In genomic region chr1:91606546-91607078, GRCh38 we compare ENCODE assay signal across 15 cellular contexts.
DNase-seq lines count a peak whose midpoint lies in the region; ATAC-seq, FAIRE-seq and TF ChIP-seq lines count a peak whose summit lies in the region.
"Had no signal": no experiment of that assay in that cellular context is flagged by ENCODE, and none has a peak within 500 bp of the region (broad histone marks: within the 10 kb centered on the region; RNA-seq: fewer than 3 reads in every experiment).

No MANE protein-coding gene starts in this region.

- DNase-seq in IMR-90 (no peak), bronchial epithelial cell (ENCODE audit: low read depth) (no peak), HepG2 (ENCODE audit: low spot score) (peak; percentile 41), ovary (peak; percentile 58 to 75 (median 61)), epidermal melanocyte (ENCODE audit: insufficient read length, low spot score) (no peak), HuH-7.5 (ENCODE audit: low spot score) (no peak), thyroid gland (no peak)
- DNase-seq: Calu3; CD8-positive, alpha-beta T cell; DMS79 treated with DMSO at 0.1 percent for 48 hours; GF-D8; GOT3; H9 had no signal

- H3K9me3 ChIP-seq in IMR-90 (ENCODE audit: control insufficient read depth, insufficient read depth, low read length) (no peaks in the 10 kb centered on the region), HepG2 (ENCODE audit: low read length) (no peaks in the 10 kb centered on the region), ovary (no peaks in the 10 kb centered on the region), thyroid gland (no peaks in the 10 kb centered on the region)

- CTCF ChIA-PET in IMR-90 (lab: Yijun Ruan, JAX) (interaction anchor here (1.7 kb wide), 1 partner anchor 9 kb away, joined by 3 read pairs; no protein-coding TSS in a partner anchor), HepG2 (lab: Yijun Ruan, JAX; ENCODE audit: low intra/inter-chr PET ratio, low total read pairs) (no interaction called here)

- H2BK5ac ChIP-seq in IMR-90 (ENCODE audit: low read depth, low read length, poor library complexity, severe bottlenecking) = peak overlapping the region; percentile 34

- peak overlapping the region; percentile 69; the same call in 2 of the 3 replicates for H2BK15ac ChIP-seq in IMR-90 (ENCODE audit: low read depth, low read length)

- intact Hi-C loops in IMR-90 (cut with micrococcal nuclease) = no loop called here
- intact Hi-C loops in HepG2 (cut with micrococcal nuclease; ENCODE audit: unreplicated experiment) = no loop called here
- intact Hi-C loops in ovary (cut with DNase I) = no loop called here
- intact Hi-C loops in thyroid gland (cut with DNase I) = no loop called here

- no peak overlapping the region for H3K56ac ChIP-seq in IMR-90 (ENCODE audit: extremely low read depth, insufficient read depth, low read length)

- BruUV-seq in IMR-90 (replicated peaks; lab: Mats Ljungman, UMichigan) (no TSS peak), HepG2 (replicated peaks; lab: Mats Ljungman, UMichigan) (no TSS peak)

- H3K79me2 ChIP-seq in HepG2 (ENCODE audit: insufficient read depth, low read length) = no peaks in the 10 kb centered on the region

- H3K36me3 ChIP-seq in IMR-90 (ENCODE audit: control insufficient read depth, insufficient read depth, low read length) (no peaks in the 10 kb centered on the region), bronchial epithelial cell (ENCODE audit: control insufficient read depth, insufficient read depth, low read length) (no peaks in the 10 kb centered on the region), HepG2 (replicated peaks in 1 of 2; ENCODE audit: control insufficient read depth in 1 of 2, insufficient read depth in 2 of 2, low read length in 2 of 2) (no peaks in the 10 kb centered on the region), ovary (no peaks in the 10 kb centered on the region), thyroid gland (no peaks in the 10 kb centered on the region)
- H3K36me3 ChIP-seq: BLaER1 treated with 17β-estradiol and CSF1 and Interleukin-3, amounts not matched to agents 10 nM and 100 nM had no signal

- H3K4ac ChIP-seq in IMR-90 (ENCODE audit: low read depth, low read length) = peak overlapping the region; percentile 36; the same call in 1 of the 2 replicates

- peak overlapping the region; percentile 84 for H2AK5ac ChIP-seq in IMR-90 (ENCODE audit: low read depth, low read length)

- H4K8ac ChIP-seq in IMR-90 (ENCODE audit: low read depth in 2 of 2, low read length in 2 of 2) = no peak overlapping the region

- 0 out of 2 replicates have a peak overlapping the region, but pooled peaks have one; percentile 62 for H3K14ac ChIP-seq in IMR-90 (replicated peaks; ENCODE audit: low read depth, low read length)

- no peak overlapping the region for H3K27ac ChIP-seq in IMR-90 (ENCODE audit: insufficient read depth, low read length)
- no peak overlapping the region for H3K27ac ChIP-seq in HepG2 (ENCODE audit: extremely low read length, insufficient read depth, low read length)
- H3K27ac ChIP-seq in ovary = peak overlapping the region; percentile 16 to 22
- H3K27ac ChIP-seq in thyroid gland = no peak overlapping the region
- H3K27ac ChIP-seq: BLaER1 treated with 17β-estradiol and CSF1 and Interleukin-3, amounts not matched to agents 10 nM and 100 nM had no signal

- H3K18ac ChIP-seq in IMR-90 (ENCODE audit: low read depth, low read length) = no peak overlapping the region; the same call in 1 of the 2 replicates

- ATAC-seq in IMR-90 (ENCODE audit: low read depth) = no peak
- ATAC-seq in HepG2 = peak; percentile 66
- ATAC-seq in HG02970 (IDR thresholded peaks at IDR 0.05; ENCODE audit: low FRiP score, unreplicated experiment) = no peak
- ATAC-seq: CD8-positive, alpha-beta T cell had no signal

- POLR2A ChIA-PET in IMR-90 (lab: Charles Lee; ENCODE audit: unreplicated experiment) (no interaction called here), HepG2 (lab: Yijun Ruan, JAX) (no interaction called here)

- no peak overlapping the region for H2BK20ac ChIP-seq in IMR-90 (ENCODE audit: low read depth, low read length)

- WGBS in IMR-90 (ENCODE audit: extremely low coverage in 2 of 2, insufficient read length in 1 of 2), 2 experiments = 83% methylated on average over 1 of the region's 7 CpGs; no CpG with 5 or more reads in 1 of the 2 experiments
- 3% methylated on average over 4 of the region's 7 CpGs for WGBS in HepG2 (ENCODE audit: low lambda C conversion rate)
- 21 to 49% (median 25%) methylated on average over 6 to 7 of the region's 7 CpGs for WGBS in ovary, 3 donors
- WGBS in thyroid gland, 2 donors = 94 to 97% methylated on average over 7 of the region's 7 CpGs

- H2AFZ ChIP-seq in IMR-90 (replicated peaks; ENCODE audit: low read length, poor library complexity) = no peak overlapping the region
- H2AFZ ChIP-seq in HepG2 (ENCODE audit: low read length) = no peak overlapping the region

- FAIRE-seq in bronchial epithelial cell (lab: Jason Lieb, UNC) = peak; percentile 60
- no peak for FAIRE-seq in HepG2 (lab: Jason Lieb, UNC)

- H3K27me3 ChIP-seq in IMR-90 (ENCODE audit: control insufficient read depth, insufficient read depth, low read length) (no peaks in the 10 kb centered on the region), bronchial epithelial cell (ENCODE audit: control insufficient read depth, insufficient read depth, low read length) (no peaks in the 10 kb centered on the region), HepG2 (ENCODE audit: control insufficient read depth in 1 of 2, insufficient read depth in 2 of 2, low read length in 2 of 2) (no peaks in the 10 kb centered on the region; a peak in 2 of 5 replicates), ovary (no peaks in the 10 kb centered on the region), thyroid gland (no peaks in the 10 kb centered on the region)
- H3K27me3 ChIP-seq: BLaER1 treated with 17β-estradiol and CSF1 and Interleukin-3, amounts not matched to agents 10 nM and 100 nM had no signal

- H3K9me1 ChIP-seq in IMR-90 (ENCODE audit: insufficient read depth, low read length) = peaks cover 15% of the 10 kb centered on the region; the same call in 1 of the 2 replicates

- H3K4me3 ChIP-seq in IMR-90 (ENCODE audit: insufficient read depth, low read depth, low read length) = no peak overlapping the region
- H3K4me3 ChIP-seq in bronchial epithelial cell (ENCODE audit: low read depth, low read length) = no peak overlapping the region
- H3K4me3 ChIP-seq in HepG2 (replicated peaks in 1 of 3; ENCODE audit: insufficient read depth in 1 of 3, low read depth in 2 of 3, low read length in 3 of 3) = no peak overlapping the region
- no peak overlapping the region for H3K4me3 ChIP-seq in ovary
- no peak overlapping the region for H3K4me3 ChIP-seq in thyroid gland (replicated peaks in 1 of 3)
- H3K4me3 ChIP-seq: BLaER1 treated with 17β-estradiol and CSF1 and Interleukin-3, amounts not matched to agents 10 nM and 100 nM had no signal

- in situ Hi-C loops in IMR-90 (cut with MboI; ENCODE audit: low sequenced_read_pairs) = no loop called here
- in situ Hi-C loops in HepG2 (cut with HindIII; ENCODE audit: extremely low pct_ligation_motif_present, low pct_unique_long_range_greater_than_20kb) = no loop called here

- H2AK9ac ChIP-seq in IMR-90 (replicated peaks; ENCODE audit: low read depth, low read length, poor library complexity) = peak overlapping the region; percentile 19

- TF ChIP-seq EP300 in HepG2 (IDR thresholded peaks at IDR 0.05; ENCODE audit: low read depth in 2 of 2, low read length in 2 of 2) (0 out of 4 replicates have a peak, but pooled peaks of 1 of the 2 experiments have one; percentile 11), HepG2 (CRISPR knock-in tag; IDR thresholded peaks at IDR 0.05; ENCODE audit: borderline replicate concordance) (no peak), ovary (IDR thresholded peaks at IDR 0.05) (no peak)

- peaks cover 6% of the 10 kb centered on the region for H3K4me1 ChIP-seq in IMR-90 (ENCODE audit: control insufficient read depth, insufficient read depth, low read length)
- peaks cover 35% of the 10 kb centered on the region for H3K4me1 ChIP-seq in HepG2 (ENCODE audit: insufficient read depth, low read length)
- peaks cover 11% of the 10 kb centered on the region for H3K4me1 ChIP-seq in ovary (ENCODE audit: insufficient read depth)
- H3K4me1 ChIP-seq in thyroid gland = peaks cover 9 to 12% of the 10 kb centered on the region in 2 donors

- no peaks in the 10 kb centered on the region for H4K20me1 ChIP-seq in IMR-90 (ENCODE audit: insufficient read depth, low read length)
- H4K20me1 ChIP-seq in HepG2 (ENCODE audit: insufficient read depth, low read length) = no peaks in the 10 kb centered on the region
- H4K20me1 ChIP-seq: BLaER1 treated with 17β-estradiol and CSF1 and Interleukin-3, amounts not matched to agents 10 nM and 100 nM had no signal

- H3K9ac ChIP-seq in IMR-90 (ENCODE audit: low read depth, low read length) (no peak overlapping the region), HepG2 (ENCODE audit: insufficient read depth, low read depth, low read length) (no peak overlapping the region)
- H3K9ac ChIP-seq: BLaER1 treated with 17β-estradiol and CSF1 and Interleukin-3, amounts not matched to agents 10 nM and 100 nM had no signal

- TF ChIP-seq RAD21 in IMR-90 (IDR thresholded peaks at IDR 0.05; ENCODE audit: low read length) (no peak), HepG2 (CRISPR knock-in tag; IDR thresholded peaks at IDR 0.05) (no peak)

- H2BK120ac ChIP-seq in IMR-90 (ENCODE audit: low read depth, low read length) = no peak overlapping the region

- no peak for TF ChIP-seq POLR2A in IMR-90 (IDR thresholded peaks at IDR 0.05; ENCODE audit: low read depth, low read length)
- no peak for TF ChIP-seq POLR2A in HepG2 (IDR thresholded peaks at IDR 0.05; ENCODE audit: insufficient read depth in 1 of 2, low read depth in 2 of 2, low read length in 2 of 2)
- TF ChIP-seq POLR2A in ovary (IDR thresholded peaks at IDR 0.05) = no peak
- TF ChIP-seq POLR2A in thyroid gland (IDR thresholded peaks at IDR 0.05) = no peak

- H4K91ac ChIP-seq in IMR-90 (ENCODE audit: insufficient read depth, low read depth, low read length) = 0 out of 2 replicates have a peak overlapping the region, but pooled peaks have one; percentile 4

- dilution Hi-C loops in IMR-90 (cut with HindIII; ENCODE audit: low sequenced_read_pairs, unreplicated experiment) = no loop called here

- H4K5ac ChIP-seq in IMR-90 (ENCODE audit: low read depth, low read length) = no peak overlapping the region

- TF ChIP-seq CTCF in IMR-90 (conservative IDR thresholded peaks at IDR 0.05; ENCODE audit: low read depth, low read length) (no peak), bronchial epithelial cell (IDR thresholded peaks at IDR 0.05; ENCODE audit: insufficient read depth, low read length, severe bottlenecking) (no peak), HepG2 (CRISPR knock-in tag; IDR thresholded peaks at IDR 0.05) (no peak), ovary (IDR thresholded peaks at IDR 0.05) (no peak), thyroid gland (IDR thresholded peaks at IDR 0.05) (no peak)

- no peak overlapping the region for H3K23ac ChIP-seq in IMR-90 (ENCODE audit: low read depth, low read length)

- H3K79me1 ChIP-seq in IMR-90 (ENCODE audit: low read depth in 1 of 2, low read length in 2 of 2) = no peaks in the 10 kb centered on the region

- H3K4me2 ChIP-seq in IMR-90 (ENCODE audit: low read depth, low read length) (no peak overlapping the region), HepG2 (ENCODE audit: low read depth, low read length) (peak overlapping the region; percentile 34)
- H3K4me2 ChIP-seq: BLaER1 treated with 17β-estradiol and CSF1 and Interleukin-3, amounts not matched to agents 10 nM and 100 nM had no signal

Comparison
In these comparisons a context has a peak if more than half of its experiments do, and no peak if none do; other contexts are left out.
1. DNase-seq: peak in HepG2 (single experiment) and ovary (5 of 5); none in IMR-90 (single experiment), bronchial epithelial cell (single experiment), epidermal melanocyte (single experiment), HuH-7.5 (single experiment) and thyroid gland (0 of 2).
2. H3K27ac ChIP-seq: peak in ovary (2 of 2); none in IMR-90 (single experiment), HepG2 (single experiment) and thyroid gland (0 of 3).